8 cellular contexts compared by ENCODE assay signal in the genomic region with DNA sequence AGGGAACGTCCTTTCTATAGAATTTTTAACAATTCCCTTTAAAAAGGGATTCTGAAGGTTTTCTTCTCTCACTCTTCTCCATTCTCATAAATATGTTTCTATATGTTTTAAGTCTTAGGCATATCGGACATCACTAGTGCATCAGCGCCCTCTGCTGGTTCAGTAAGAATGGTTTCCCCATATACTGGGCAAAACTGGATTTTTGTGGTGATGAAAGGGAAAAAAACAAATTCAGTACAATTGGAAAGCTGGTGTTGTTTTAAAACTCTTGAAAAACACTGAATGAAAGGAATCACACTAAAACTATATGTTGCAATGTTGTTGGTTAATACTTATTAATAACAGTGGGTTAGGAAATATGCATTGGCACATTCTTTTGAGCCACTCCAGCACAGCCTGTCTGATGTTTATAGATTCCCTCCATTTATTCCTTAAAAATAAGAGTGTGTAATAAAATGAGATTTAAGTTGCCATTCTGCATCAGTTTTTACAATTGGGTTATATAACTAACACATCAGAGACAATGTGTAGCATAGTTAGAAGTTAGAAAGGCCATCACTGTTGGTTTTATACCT. TPM values are rescaled to one million over a fixed set of nuclear protein-coding genes. Genes with fewer than 3 reads are reported as not detected.
DNase-seq lines count a peak whose midpoint lies in the region; ATAC-seq, FAIRE-seq and TF ChIP-seq lines count a peak whose summit lies in the region.

No MANE protein-coding gene starts in this region.

- H3K27ac ChIP-seq in Karpas-422 (ENCODE audit: low read length) = no peak overlapping the region
- H3K27ac ChIP-seq in thyroid gland = no peak overlapping the region

- DNase-seq in DMS53 treated with DMSO at 0.1 percent for 48 hours (lab: John Stamatoyannopoulos, UW; ENCODE audit: unreplicated experiment) = peak; percentile 79
- peak; percentile 92 for DNase-seq in Karpas-422
- DNase-seq in RCC 7860 (ENCODE audit: low spot score) = peak; percentile 28
- peak; percentile 65 for DNase-seq in activated T-cell treated with anti-CD3 and anti-CD28 coated beads, Interleukin-2, amount 50 U/mL, for 4 hours
- DNase-seq in fibroblast of pulmonary artery (ENCODE audit: low read depth) = peak; percentile 93
- DNase-seq in occipital lobe (lab: John Stamatoyannopoulos, UW) = peak; percentile 18
- DNase-seq in thyroid gland = peak; percentile 66 to 74

- H3K4me1 ChIP-seq in Karpas-422 (ENCODE audit: low read length) (peaks cover 6% of the 10 kb centered on the region; the same call in 1 of the 2 replicates), thyroid gland (no peaks in the 10 kb centered on the region)

- intact Hi-C loops in thyroid gland (cut with DNase I) = loop anchor here (5.0 kb wide), 1 partner anchor 152 kb away; no protein-coding TSS in a partner anchor

- H3K36me3 Mint-ChIP-seq in activated T-cell treated with anti-CD3 and anti-CD28 coated beads, Interleukin-2, amount 50 U/mL, for 4 hours (ENCODE audit: insufficient read depth) = peaks cover 18% of the 10 kb centered on the region

- peaks cover 23% of the 10 kb centered on the region for H3K79me2 ChIP-seq in Karpas-422 (ENCODE audit: low read length)

- peak; percentile 86 for ATAC-seq in GM21529 (IDR thresholded peaks at IDR 0.05; ENCODE audit: unreplicated experiment)
- peak; percentile 69 to 74 for ATAC-seq in activated T-cell treated with anti-CD3 and anti-CD28 coated beads, Interleukin-2, amount 50 U/mL, for 4 hours

- H3K27me3 ChIP-seq in Karpas-422 (ENCODE audit: low read length) (no peaks in the 10 kb centered on the region), thyroid gland (no peaks in the 10 kb centered on the region)

- no peaks in the 10 kb centered on the region for H4K20me1 ChIP-seq in Karpas-422 (ENCODE audit: insufficient read depth, low read depth, low read length)

- no peak overlapping the region for H3K9ac ChIP-seq in Karpas-422 (ENCODE audit: low read length)

- no peak for TF ChIP-seq POLR2A in thyroid gland (IDR thresholded peaks at IDR 0.05)

- H3K9me3 Mint-ChIP-seq in activated T-cell treated with anti-CD3 and anti-CD28 coated beads, Interleukin-2, amount 50 U/mL, for 4 hours = no peaks in the 10 kb centered on the region

- H3K4me1 Mint-ChIP-seq in activated T-cell treated with anti-CD3 and anti-CD28 coated beads, Interleukin-2, amount 50 U/mL, for 4 hours (ENCODE audit: low read depth) = peaks cover 2% of the 10 kb centered on the region

- no peaks in the 10 kb centered on the region for H3K9me3 ChIP-seq in Karpas-422 (ENCODE audit: low read length)
- H3K9me3 ChIP-seq in thyroid gland = no peaks in the 10 kb centered on the region

- H3K4me2 ChIP-seq in Karpas-422 (ENCODE audit: low read depth, low read length, poor library complexity, severe bottlenecking) = no peak overlapping the region

- H3K9me2 ChIP-seq in Karpas-422 (replicated peaks; ENCODE audit: insufficient read depth, low read length) = 0 out of 2 replicates have a peak, but pooled peaks cover 3% of the 10 kb centered on the region

- TF ChIP-seq CTCF in fibroblast of pulmonary artery (IDR thresholded peaks at IDR 0.05; ENCODE audit: low read length, missing control alignments) (peak; percentile 82), thyroid gland (IDR thresholded peaks at IDR 0.05) (peak in 5 of 6 experiments; percentile 58 to 80 (median 73))

- H2AFZ ChIP-seq in Karpas-422 (ENCODE audit: low read length) = no peak overlapping the region

- no peak overlapping the region for H3K4me3 Mint-ChIP-seq in activated T-cell treated with anti-CD3 and anti-CD28 coated beads, Interleukin-2, amount 50 U/mL, for 4 hours

- FAIRE-seq in RCC 7860 (lab: Jason Lieb, UNC) = no peak

- H3K36me3 ChIP-seq in Karpas-422 (ENCODE audit: insufficient read depth, low read length) (peaks cover 19% of the 10 kb centered on the region; the same call in 1 of the 2 replicates), thyroid gland (no peaks in the 10 kb centered on the region)

- 6 to 9% methylated on average over 3 of the region's 3 CpGs for WGBS in thyroid gland, 2 donors

- no peak overlapping the region for H3K4me3 ChIP-seq in Karpas-422 (ENCODE audit: low read length)
- no peak overlapping the region for H3K4me3 ChIP-seq in fibroblast of pulmonary artery (replicated peaks; ENCODE audit: low read depth, low read length)
- no peak overlapping the region for H3K4me3 ChIP-seq in thyroid gland (replicated peaks in 1 of 3)

- H3K27me3 Mint-ChIP-seq in activated T-cell treated with anti-CD3 and anti-CD28 coated beads, Interleukin-2, amount 50 U/mL, for 4 hours (ENCODE audit: low read depth) = no peaks in the 10 kb centered on the region

RNA-seq across cellular contexts. Expression of gene CWC27, which starts 15.8 kb away (rescaled TPM):
- 19.5 and 24.5 TPM in 2 replicates for total RNA-seq in Karpas-422 (2014; rRNA removed; shearing (Covaris generic); ENCODE audit: low replicate concordance)
- 10 to 100 TPM; 27.1 to 32.9 (median 30.4) TPM for total RNA-seq in activated T-cell treated with anti-CD3 and anti-CD28 coated beads, Interleukin-2, amount 50 U/mL, for 4 hours
- total RNA-seq in occipital lobe (30.4 TPM), thyroid gland (10 to 100 TPM; 15.0 to 24.3 (median 16.7) TPM)

RNA-seq across cellular contexts. Expression of gene SREK1IP1, which starts 16.0 kb away (rescaled TPM):
- total RNA-seq in Karpas-422 (2014; rRNA removed; shearing (Covaris generic); ENCODE audit: low replicate concordance) = 3.3 and 29.4 TPM in 2 replicates
- total RNA-seq in activated T-cell treated with anti-CD3 and anti-CD28 coated beads, Interleukin-2, amount 50 U/mL, for 4 hours = 10 to 100 TPM; 32.3 to 35.8 (median 32.4) TPM
- total RNA-seq in occipital lobe = 32.9 TPM
- total RNA-seq in thyroid gland = 10 to 100 TPM in 2 of 4 donors, 1 to 10 TPM in 2; 8.5 to 10.5 (median 9.8) TPM

Comparison
In these comparisons a context has a peak if more than half of its experiments do, and no peak if none do; other contexts are left out.
1. DNase-seq: peak in every context shown above with its lines; median percentile 93 in fibroblast of pulmonary artery; 92 in Karpas-422; 79 in DMS53 treated with DMSO at 0.1 percent for 48 hours; 70 in thyroid gland; 65 in activated T-cell treated with anti-CD3 and anti-CD28 coated beads, Interleukin-2, amount 50 U/mL, for 4 hours; 28 in RCC 7860; 18 in occipital lobe.